Comparison of ENCODE assay signal across 8 cellular contexts in the genomic region with DNA sequence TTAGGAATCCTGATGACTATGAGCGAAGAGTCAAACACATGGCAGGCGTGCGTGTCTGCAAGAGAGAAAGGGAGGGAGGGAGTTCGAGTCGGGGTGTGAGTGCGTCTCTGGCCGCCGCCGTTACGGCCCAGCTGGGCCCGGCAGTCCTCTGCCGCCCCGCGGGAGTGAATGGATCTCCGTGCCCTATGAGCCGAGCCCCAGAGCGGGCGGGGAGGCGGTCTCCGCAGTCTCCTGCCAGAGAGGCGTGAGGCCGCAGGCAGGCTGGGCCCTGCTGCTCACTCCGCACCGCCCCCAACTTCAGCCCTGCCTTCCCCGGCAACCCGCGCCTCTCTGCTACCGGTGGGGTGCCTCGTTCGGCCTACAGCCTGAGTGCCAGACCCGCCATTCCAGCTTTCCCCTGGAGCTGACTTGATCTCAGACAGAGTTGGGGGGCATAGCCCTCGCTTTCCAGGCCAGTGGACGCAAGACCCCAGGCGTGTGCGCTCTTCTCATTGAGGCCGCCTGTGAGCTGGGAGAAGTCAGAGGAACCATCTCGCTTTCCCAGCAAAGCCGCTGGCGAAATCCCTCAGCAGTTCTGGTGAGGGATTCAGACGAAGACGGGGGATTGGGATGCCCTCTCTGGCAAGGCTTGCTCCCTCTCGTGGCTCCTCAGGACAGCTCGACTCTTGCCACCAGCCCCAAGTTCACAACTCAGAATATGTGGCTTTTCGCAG. TPM values are rescaled to one million over a fixed set of nuclear protein-coding genes. Genes with fewer than 3 reads are reported as not detected.
DNase-seq lines count a peak whose midpoint lies in the region; ATAC-seq, FAIRE-seq and TF ChIP-seq lines count a peak whose summit lies in the region.

No MANE protein-coding gene starts in this region.

- H2AFZ ChIP-seq in astrocyte (ENCODE audit: low read depth, low read length) (peak overlapping the region; percentile 83), trophoblast cell (ENCODE audit: insufficient read depth, low read length, poor library complexity) (no peak overlapping the region)

- CTCF ChIA-PET in BJ (lab: Yijun Ruan, JAX) = interaction anchor here (0.8 to 1.1 kb wide), 3 partner anchors 12 to 111 kb away, joined by 3 read pairs; no protein-coding TSS in a partner anchor

- H3K9ac ChIP-seq in HUES48 (ENCODE audit: low read depth, low read length) (no peak overlapping the region), astrocyte (ENCODE audit: low read length) (peak overlapping the region; percentile 85), trophoblast cell (ENCODE audit: low read length) (no peak overlapping the region)

- H4K91ac ChIP-seq in trophoblast cell (ENCODE audit: low read depth, low read length) = no peak overlapping the region

- no peaks in the 10 kb centered on the region for H3K27me3 Mint-ChIP-seq in astrocyte (ENCODE audit: low read depth, unreplicated experiment)

- H4K12ac ChIP-seq in trophoblast cell (ENCODE audit: low read depth, low read length) = no peak overlapping the region

- no peak overlapping the region for H3K14ac ChIP-seq in trophoblast cell (ENCODE audit: low read length)

- H3K27ac ChIP-seq in HUES48 (ENCODE audit: low read depth, low read length) = peak overlapping the region; percentile 78
- peak overlapping the region; percentile 61 for H3K27ac ChIP-seq in astrocyte (ENCODE audit: low read depth, low read length)
- H3K27ac ChIP-seq in right atrium auricular region = peak overlapping the region; percentile 87 to 94
- H3K27ac ChIP-seq in trophoblast cell (ENCODE audit: low read depth, low read length) = no peak overlapping the region

- H2BK120ac ChIP-seq in trophoblast cell (ENCODE audit: insufficient read depth, low read length, poor library complexity) = no peak overlapping the region

- DNase-seq in BJ (ENCODE audit: low read depth) (no peak), astrocyte (ENCODE audit: low read depth) (peak; percentile 54), right atrium auricular region (ENCODE audit: low spot score) (peak; percentile 70), trophoblast cell (no peak), NCI-H1048 (lab: John Stamatoyannopoulos, UW) (no peak)
- DNase-seq in central memory CD4-positive, alpha-beta T cell = no peak

- peaks cover 7% of the 10 kb centered on the region for H3K79me1 ChIP-seq in trophoblast cell (ENCODE audit: low read length)

- H4K8ac ChIP-seq in trophoblast cell (ENCODE audit: low read depth, low read length) = peak overlapping the region; percentile 2

- H3K4me3 ChIP-seq in BJ (ENCODE audit: low read depth, low read length) (peak overlapping the region; percentile 62), HUES48 (ENCODE audit: low read depth, low read length) (peak overlapping the region; percentile 70), astrocyte (ENCODE audit: insufficient read depth, low read depth, low read length) (peak overlapping the region; percentile 66), right atrium auricular region (peak overlapping the region; percentile 47 to 60), trophoblast cell (ENCODE audit: low read depth, low read length) (peak overlapping the region; percentile 55)

- no peak overlapping the region for H3K23ac ChIP-seq in trophoblast cell (ENCODE audit: low read length)

- H3K4ac ChIP-seq in trophoblast cell (ENCODE audit: low read depth, low read length) = no peak overlapping the region

- FAIRE-seq in astrocyte (lab: Jason Lieb, UNC) = peak; percentile 63

- H3K79me2 ChIP-seq in astrocyte (ENCODE audit: insufficient read depth, low read length) (peaks cover 5% of the 10 kb centered on the region), trophoblast cell (ENCODE audit: control insufficient read depth, insufficient read depth, low read length, poor library complexity) (no peaks in the 10 kb centered on the region)

- H3K18ac ChIP-seq in trophoblast cell (ENCODE audit: low read length) = no peak overlapping the region

- ATAC-seq in HG02840 (IDR thresholded peaks at IDR 0.05; ENCODE audit: low FRiP score, unreplicated experiment) = no peak

- H3K4me1 Mint-ChIP-seq in astrocyte (ENCODE audit: low read depth, unreplicated experiment) = peaks cover 5% of the 10 kb centered on the region

- H3K27me3 ChIP-seq in BJ (ENCODE audit: control insufficient read depth, insufficient read depth, low read length) = no peaks in the 10 kb centered on the region
- H3K27me3 ChIP-seq in HUES48 (ENCODE audit: control insufficient read depth, insufficient read depth, low read length) = peaks cover 18% of the 10 kb centered on the region
- no peaks in the 10 kb centered on the region for H3K27me3 ChIP-seq in astrocyte (ENCODE audit: insufficient read depth, low read length)
- no peaks in the 10 kb centered on the region for H3K27me3 ChIP-seq in right atrium auricular region
- no peaks in the 10 kb centered on the region for H3K27me3 ChIP-seq in trophoblast cell (ENCODE audit: insufficient read depth, low read length)

- H3K9me3 Mint-ChIP-seq in astrocyte (ENCODE audit: unreplicated experiment) = no peaks in the 10 kb centered on the region

- H2BK5ac ChIP-seq in trophoblast cell (ENCODE audit: low read depth, low read length, poor library complexity) = no peak overlapping the region

- H3K9me3 ChIP-seq in HUES48 (ENCODE audit: control insufficient read depth, insufficient read depth, low read length) (peaks cover 10% of the 10 kb centered on the region; the same call in 1 of the 2 replicates), astrocyte (ENCODE audit: insufficient read depth, low read depth, low read length) (no peaks in the 10 kb centered on the region), right atrium auricular region (no peaks in the 10 kb centered on the region), trophoblast cell (ENCODE audit: insufficient read depth, low read depth, low read length) (no peaks in the 10 kb centered on the region)

- no peak overlapping the region for H2BK12ac ChIP-seq in trophoblast cell (ENCODE audit: low read length)

- POLR2A ChIA-PET in BJ (lab: Charles Lee) = no interaction called here

- no peak overlapping the region for H2AK5ac ChIP-seq in trophoblast cell (ENCODE audit: low read length)

- peak overlapping the region; percentile 87 for H3K4me3 Mint-ChIP-seq in astrocyte (ENCODE audit: unreplicated experiment)

- no peaks in the 10 kb centered on the region for H3K36me3 Mint-ChIP-seq in astrocyte (ENCODE audit: low read depth, unreplicated experiment)

- H3K4me2 ChIP-seq in astrocyte (ENCODE audit: low read length) (peak overlapping the region; percentile 97), trophoblast cell (ENCODE audit: low read length) (peak overlapping the region; percentile 93)

- no peaks in the 10 kb centered on the region for H3K36me3 ChIP-seq in BJ (ENCODE audit: control insufficient read depth, insufficient read depth, low read length)
- no peaks in the 10 kb centered on the region for H3K36me3 ChIP-seq in HUES48 (ENCODE audit: control insufficient read depth, insufficient read depth, low read length)
- H3K36me3 ChIP-seq in astrocyte (ENCODE audit: insufficient read depth, low read length) = no peaks in the 10 kb centered on the region
- no peaks in the 10 kb centered on the region for H3K36me3 ChIP-seq in right atrium auricular region
- no peaks in the 10 kb centered on the region for H3K36me3 ChIP-seq in trophoblast cell (ENCODE audit: control insufficient read depth in 1 of 2, insufficient read depth in 2 of 2, low read length in 2 of 2)

- TF ChIP-seq CTCF in BJ (IDR thresholded peaks at IDR 0.05; ENCODE audit: insufficient read depth, low read depth, low read length) = peak; percentile 37; the same call in 1 of the 2 replicates
- TF ChIP-seq CTCF in astrocyte (IDR thresholded peaks at IDR 0.05; ENCODE audit: insufficient read depth, low read depth, low read length) = no peak
- peak in 1 of 2 donors; percentile 41 for TF ChIP-seq CTCF in right atrium auricular region (IDR thresholded peaks at IDR 0.05)

- H3K27ac Mint-ChIP-seq in astrocyte (ENCODE audit: unreplicated experiment) = peak overlapping the region; percentile 34

- peaks cover 6% of the 10 kb centered on the region for H4K20me1 ChIP-seq in astrocyte (ENCODE audit: insufficient read depth, low read length)

- WGBS in trophoblast cell (ENCODE audit: extremely low coverage, insufficient coverage, insufficient read length) = no CpG with 5 or more reads among the region's 44 CpGs

- H3K4me1 ChIP-seq in HUES48 (ENCODE audit: control insufficient read depth, insufficient read depth, low read length) (peaks cover 13% of the 10 kb centered on the region), astrocyte (ENCODE audit: insufficient read depth, low read length) (peaks cover 14% of the 10 kb centered on the region), right atrium auricular region (peaks cover 0 to 16% of the 10 kb centered on the region in 2 donors), trophoblast cell (ENCODE audit: control insufficient read depth in 1 of 2, insufficient read depth in 2 of 2, low read length in 2 of 2) (peaks cover 6 to 17% of the 10 kb centered on the region in 2 experiments)

RNA-seq across cellular contexts. Expression of a gene that starts 1.4 kb away (rescaled TPM):
- 61.6 and 67.0 TPM in 2 replicates for polyA plus RNA-seq in BJ (2011; rRNA removed)
- 29.1 and 51.1 TPM in 2 replicates for polyA minus RNA-seq in BJ (2011; rRNA and poly(A)+ RNA removed)
- total RNA-seq in astrocyte (21.1 and 22.8 TPM in 2 replicates), right atrium auricular region (1 to 10 TPM; 6.4 to 8.3 TPM)
- polyA plus RNA-seq in trophoblast cell (2013) = 6.3 and 7.0 TPM in 2 replicates

Comparison
In these comparisons a context has a peak if more than half of its experiments do, and no peak if none do; other contexts are left out.
1. DNase-seq: peak in astrocyte (single experiment) and right atrium auricular region (single experiment); none in BJ (single experiment), trophoblast cell (0 of 2), central memory CD4-positive, alpha-beta T cell (single experiment) and NCI-H1048 (single experiment).
2. Peak in every context shown above with its lines, with median percentiles within 50 percentile points of each other: H3K4me3 ChIP-seq.